In genomic region chr17:10657866-10658265, GRCh38 we compare ENCODE assay signal across 25 cellular contexts.
"Had no signal": no experiment of that assay in that cellular context is flagged by ENCODE, and none has a peak within 500 bp of the region (broad histone marks: within the 10 kb centered on the region; RNA-seq: fewer than 3 reads in every experiment).

No MANE protein-coding gene starts in this region.

- H3K4me3 ChIP-seq: esophagus muscularis mucosa, gastrocnemius medialis, heart right ventricle, mucosa of descending colon, prostate gland, right lobe of liver, spleen, testis, tibial nerve, upper lobe of right lung, vagina had no signal

- H3K27me3 ChIP-seq: esophagus muscularis mucosa, gastrocnemius medialis, heart right ventricle, right lobe of liver, spleen, testis, tibial nerve, upper lobe of right lung, vagina had no signal

- H3K36me3 Mint-ChIP-seq: natural killer cell treated with Interleukin-12 subunit alpha and Interleukin-12 subunit beta and Interleukin-15 and Interleukin-18, amount 100 ng/mL, for 72 hours had no signal

- DNase-seq: effector memory CD8-positive, alpha-beta T cell; gastrocnemius medialis; heart right ventricle; kidney glomerular epithelial cell; mammary epithelial cell; mucosa of descending colon; occipital lobe; right lobe of liver; spleen; stimulated activated CD4-positive, alpha-beta T cell treated with anti-CD3 and anti-CD28 coated beads, Interleukin-15, amount 100 ng/mL, for 24 hours; stimulated activated CD4-positive, alpha-beta T cell treated with anti-CD3 and anti-CD28 coated beads, Interleukin-1b, Interleukin-23, amount 100 ng/mL, for 48 hours; stimulated activated CD4-positive, alpha-beta T cell treated with anti-CD3 and anti-CD28 coated beads, Interleukin-4, amount 100 ng/mL, for 24 hours; stimulated activated naive B cell treated with anti-CD40 and anti-IgM and Interleukin-4, amounts not matched to agents 10 μg/mL and 1 μg/mL and 100 μg/mL, for 72 hours; stimulated activated naive CD8-positive, alpha-beta T cell treated with anti-CD3 and anti-CD28 coated beads, Interleukin-15, amount 100 ng/mL, for 72 hours; testis; upper lobe of right lung had no signal

- H3K36me3 ChIP-seq: gastrocnemius medialis, prostate gland, right lobe of liver, upper lobe of right lung had no signal

- H3K9me3 Mint-ChIP-seq: dendritic cell treated with granulocyte-macrophage colony-stimulating factor and Interleukin-4, amounts not matched to agents 40 ng/mL and 50 ng/mL, for 4 days; effector memory CD8-positive, alpha-beta T cell; natural killer cell treated with Interleukin-12 subunit alpha and Interleukin-12 subunit beta and Interleukin-15 and Interleukin-18, amount 100 ng/mL, for 72 hours; stimulated activated naive B cell treated with anti-CD40 and anti-IgM and Interleukin-4, amounts not matched to agents 10 μg/mL and 1 μg/mL and 100 μg/mL, for 72 hours; stimulated activated naive CD8-positive, alpha-beta T cell treated with anti-CD3 and anti-CD28 coated beads, Interleukin-15, amount 100 ng/mL, for 72 hours had no signal

- ATAC-seq: effector memory CD8-positive, alpha-beta T cell; gastrocnemius medialis; heart right ventricle; left lobe of liver; mucosa of descending colon; right lobe of liver; stimulated activated naive B cell treated with anti-CD40 and anti-IgM and Interleukin-4, amounts not matched to agents 10 μg/mL and 1 μg/mL and 100 μg/mL, for 72 hours; stimulated activated naive CD8-positive, alpha-beta T cell treated with anti-CD3 and anti-CD28 coated beads, Interleukin-15, amount 100 ng/mL, for 72 hours; upper lobe of right lung had no signal

- H3K27ac ChIP-seq: epithelial cell of prostate, esophagus muscularis mucosa, gastrocnemius medialis, heart right ventricle, parathyroid adenoma, prostate gland, right lobe of liver, spleen, testis, tibial nerve, upper lobe of right lung, vagina had no signal

- H3K4me3 Mint-ChIP-seq: dendritic cell treated with granulocyte-macrophage colony-stimulating factor and Interleukin-4, amounts not matched to agents 40 ng/mL and 50 ng/mL, for 4 days; effector memory CD8-positive, alpha-beta T cell; natural killer cell treated with Interleukin-12 subunit alpha and Interleukin-12 subunit beta and Interleukin-15 and Interleukin-18, amount 100 ng/mL, for 72 hours; stimulated activated naive B cell treated with anti-CD40 and anti-IgM and Interleukin-4, amounts not matched to agents 10 μg/mL and 1 μg/mL and 100 μg/mL, for 72 hours; stimulated activated naive CD8-positive, alpha-beta T cell treated with anti-CD3 and anti-CD28 coated beads, Interleukin-15, amount 100 ng/mL, for 72 hours had no signal

- H3K27ac Mint-ChIP-seq: dendritic cell treated with granulocyte-macrophage colony-stimulating factor and Interleukin-4, amounts not matched to agents 40 ng/mL and 50 ng/mL, for 4 days; effector memory CD8-positive, alpha-beta T cell; natural killer cell treated with Interleukin-12 subunit alpha and Interleukin-12 subunit beta and Interleukin-15 and Interleukin-18, amount 100 ng/mL, for 72 hours; stimulated activated naive B cell treated with anti-CD40 and anti-IgM and Interleukin-4, amounts not matched to agents 10 μg/mL and 1 μg/mL and 100 μg/mL, for 72 hours had no signal

- H3K4me1 ChIP-seq: esophagus muscularis mucosa, parathyroid adenoma, prostate gland, right lobe of liver, testis, tibial nerve, upper lobe of right lung, vagina had no signal

- H3K9me3 ChIP-seq: esophagus muscularis mucosa, gastrocnemius medialis, heart right ventricle, mucosa of descending colon, prostate gland, right lobe of liver, spleen, testis, tibial nerve, upper lobe of right lung, vagina had no signal
